Comparison of ENCODE assay signal across 26 cellular contexts in the genomic region with DNA sequence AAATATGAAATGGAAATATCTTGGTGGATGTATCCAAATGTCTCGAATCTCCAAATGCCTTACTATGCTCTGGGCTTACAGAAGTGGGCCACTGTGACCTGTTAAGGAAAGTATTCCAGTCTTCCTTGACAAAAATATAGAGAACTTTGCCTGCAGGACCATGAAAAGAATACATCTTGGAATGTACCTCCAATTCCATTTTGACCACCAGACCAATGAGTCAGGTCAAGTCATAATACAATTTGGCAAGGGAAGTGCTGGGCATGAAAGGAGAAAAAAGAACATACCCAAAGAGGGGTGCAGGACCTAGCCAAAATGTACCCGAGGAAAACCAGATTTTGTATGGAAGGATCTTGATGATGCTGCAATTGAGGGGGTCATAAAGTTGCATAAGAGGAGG.
"Had no signal": no experiment of that assay in that cellular context is flagged by ENCODE, and none has a peak within 500 bp of the region (broad histone marks: within the 10 kb centered on the region; RNA-seq: fewer than 3 reads in every experiment).

No MANE protein-coding gene starts in this region.

- H3K9me3 ChIP-seq: adrenal gland, gastrocnemius medialis had no signal

- H3K27ac ChIP-seq: adrenal gland, coronary artery, dorsolateral prefrontal cortex, foreskin keratinocyte, gastrocnemius medialis, heart right ventricle had no signal

- H3K27me3 ChIP-seq: adrenal gland, dorsolateral prefrontal cortex, foreskin keratinocyte, gastrocnemius medialis, heart right ventricle had no signal

- DNase-seq: activated CD4-positive, alpha-beta memory T cell treated with anti-CD3 and anti-CD28 coated beads for 36 hours; activated CD4-positive, alpha-beta T cell treated with anti-CD3 and anti-CD28 coated beads for 36 hours; activated CD4-positive, alpha-beta T cell treated with anti-CD3 and anti-CD28 coated beads, Interleukin-2, amount 10 ng/mL, durations not matched to agents 24 days and 14 days; activated CD4-positive, CD25-positive, alpha-beta regulatory T cell; activated CD4-positive, CD25-positive, alpha-beta regulatory T cell treated with anti-CD3 and anti-CD28 coated beads, Interleukin-2, amount 50 U/mL, for 72 hours; activated CD8-positive, alpha-beta memory T cell treated with anti-CD3 and anti-CD28 coated beads, Interleukin-2, amount 10 ng/mL, durations not matched to agents 7 days and 5 days; activated CD8-positive, alpha-beta memory T cell treated with anti-CD3 and anti-CD28 coated beads, Interleukin-2, amount 50 U/mL, for 4 hours; activated CD8-positive, alpha-beta T cell treated with anti-CD3 and anti-CD28 coated beads, Interleukin-2, amount 10 ng/mL, durations not matched to agents 7 days and 5 days; activated effector memory CD4-positive, alpha-beta T cell treated with anti-CD3 and anti-CD28 coated beads, Interleukin-2, amount 50 U/mL, for 16 hours; activated naive CD4-positive, alpha-beta T cell treated with anti-CD3 and anti-CD28 coated beads for 36 hours; activated naive CD8-positive, alpha-beta T cell treated with anti-CD3 and anti-CD28 coated beads for 36 hours; activated naive CD8-positive, alpha-beta T cell treated with anti-CD3 and anti-CD28 coated beads, Interleukin-2, amount 50 U/mL, for 24 hours; activated T-cell treated with anti-CD3 and anti-CD28 coated beads, Interleukin-2, amount 50 U/mL, for 1 hour; activated T-cell treated with anti-CD3 and anti-CD28 coated beads, Interleukin-2, amount 50 U/mL, for 48 hours; adrenal gland; amygdala; aorta; dorsolateral prefrontal cortex; effector memory CD4-positive, alpha-beta T cell; endodermal cell; gastrocnemius medialis; heart right ventricle; T-helper 2 cell had no signal

- H3K4me1 ChIP-seq: foreskin keratinocyte, gastrocnemius medialis, heart right ventricle had no signal

- ATAC-seq: activated CD4-positive, alpha-beta T cell treated with anti-CD3 and anti-CD28 coated beads for 36 hours; activated CD8-positive, alpha-beta memory T cell treated with anti-CD3 and anti-CD28 coated beads, Interleukin-2, amount 10 ng/mL, durations not matched to agents 7 days and 5 days; activated CD8-positive, alpha-beta T cell treated with anti-CD3 and anti-CD28 coated beads, Interleukin-2, amount 10 ng/mL, durations not matched to agents 7 days and 5 days; activated naive CD8-positive, alpha-beta T cell treated with anti-CD3 and anti-CD28 coated beads, Interleukin-2, amount 50 U/mL, for 24 hours; esophagus mucosa; foreskin keratinocyte; gastrocnemius medialis; heart right ventricle had no signal

- H3K36me3 ChIP-seq: adrenal gland, gastrocnemius medialis, heart right ventricle had no signal

- H3K4me3 ChIP-seq: adrenal gland, coronary artery, dorsolateral prefrontal cortex, gastrocnemius medialis, heart right ventricle had no signal
